ENCODE assay signal across 8 cellular contexts in the genomic region with DNA sequence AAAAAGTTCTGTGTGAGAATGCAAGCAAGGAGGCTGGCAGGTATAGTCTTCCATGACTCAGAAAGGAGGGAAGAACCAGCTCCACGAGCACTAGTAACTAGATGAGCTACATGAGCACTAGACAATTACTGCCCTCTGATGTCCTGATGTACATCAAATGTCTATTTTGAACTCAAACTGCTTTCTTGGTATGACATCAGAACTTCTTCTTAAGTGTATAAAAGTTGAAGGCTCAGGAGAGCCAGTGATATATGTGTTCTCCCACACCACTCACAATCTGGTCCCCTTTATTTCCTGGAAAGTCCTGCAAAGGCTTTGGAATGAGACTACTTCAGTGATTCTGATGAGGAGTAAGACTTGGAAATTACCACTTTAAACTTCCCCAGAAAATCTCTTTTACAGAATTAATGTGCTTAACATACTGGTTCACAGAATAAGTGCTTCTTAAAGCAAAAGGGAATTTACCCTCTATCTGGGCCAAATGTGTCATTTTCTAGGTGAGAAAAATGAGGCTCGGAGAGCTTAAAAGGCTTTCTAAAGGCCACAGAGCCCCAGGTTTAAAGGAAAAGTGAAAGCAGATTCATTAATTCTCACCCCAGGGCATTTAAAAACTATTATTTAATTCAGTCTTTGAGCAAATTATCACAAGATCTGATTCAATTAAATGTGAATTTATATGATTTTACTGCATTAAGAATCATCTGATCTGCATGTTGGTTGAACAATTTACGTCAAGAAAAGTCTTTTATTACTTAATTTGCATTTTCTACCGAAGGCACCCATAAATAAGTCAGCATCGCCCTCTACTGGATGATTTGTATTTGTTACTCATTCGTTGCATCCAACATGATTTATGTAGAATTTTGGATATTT. TPM values are rescaled to one million over a fixed set of nuclear protein-coding genes. Genes with fewer than 3 reads are reported as not detected.
DNase-seq lines count a peak whose midpoint lies in the region; ATAC-seq and TF ChIP-seq lines count a peak whose summit lies in the region.

No MANE protein-coding gene starts in this region.

- H3K27ac ChIP-seq in KOPT-K1 (ENCODE audit: low read depth, low read length, poor library complexity, severe bottlenecking): peak overlapping the region; percentile 43

- no peaks in the 10 kb centered on the region for H3K27me3 Mint-ChIP-seq in stimulated activated naive CD8-positive, alpha-beta T cell treated with anti-CD3 and anti-CD28 coated beads, Interleukin-15, amount 100 ng/mL, for 72 hours

- TF ChIP-seq CTCF in cardiac fibroblast (IDR thresholded peaks at IDR 0.05; ENCODE audit: low read depth, low read length): peak; percentile 38

- H3K9me3 Mint-ChIP-seq in stimulated activated naive CD8-positive, alpha-beta T cell treated with anti-CD3 and anti-CD28 coated beads, Interleukin-15, amount 100 ng/mL, for 72 hours: peaks cover 0 to 6% of the 10 kb centered on the region in 2 donors

- intact Hi-C loops in left colon (cut with DNase I, micrococcal nuclease): loop anchor here in 1 of 2 donors (2.0 kb wide), 2 partner anchors 119 to 219 kb away; no protein-coding TSS in a partner anchor

- ATAC-seq in GM21423 (IDR thresholded peaks at IDR 0.05; ENCODE audit: unreplicated experiment) (peak; percentile 46), left colon (peak; percentile 51)
- ATAC-seq in stimulated activated naive CD8-positive, alpha-beta T cell treated with anti-CD3 and anti-CD28 coated beads, Interleukin-15, amount 100 ng/mL, for 72 hours: peak; percentile 85

- peak overlapping the region; percentile 71 to 79 for H3K4me3 Mint-ChIP-seq in stimulated activated naive CD8-positive, alpha-beta T cell treated with anti-CD3 and anti-CD28 coated beads, Interleukin-15, amount 100 ng/mL, for 72 hours

- no peaks in the 10 kb centered on the region for H3K36me3 ChIP-seq in KOPT-K1 (ENCODE audit: insufficient read depth, low read length)

- no peaks in the 10 kb centered on the region for H3K9me3 ChIP-seq in KOPT-K1 (ENCODE audit: insufficient read depth, low read length, poor library complexity, severe bottlenecking)

- peaks cover 19% of the 10 kb centered on the region for H3K4me1 Mint-ChIP-seq in stimulated activated naive CD8-positive, alpha-beta T cell treated with anti-CD3 and anti-CD28 coated beads, Interleukin-15, amount 100 ng/mL, for 72 hours

- H3K4me3 ChIP-seq in cardiac fibroblast (replicated peaks in 1 of 2; ENCODE audit: low read depth in 2 of 2, low read length in 2 of 2): peak overlapping the region; percentile 21 to 34

- DNase-seq in EH (ENCODE audit: low read depth): peak; percentile 69
- DNase-seq in OCI-M2 (lab: John Stamatoyannopoulos, UW; ENCODE audit: unreplicated experiment): peak; percentile 58
- peak; percentile 83 to 85 for DNase-seq in cardiac fibroblast (ENCODE audit: low read depth in 2 of 2)
- no peak for DNase-seq in left colon
- peak in 1 of 2 donors; percentile 29 for DNase-seq in stimulated activated naive CD8-positive, alpha-beta T cell treated with anti-CD3 and anti-CD28 coated beads, Interleukin-15, amount 100 ng/mL, for 72 hours
- no peak for DNase-seq in mesenteric fat pad (ENCODE audit: low spot score)

- peak overlapping the region; percentile 92 for H3K27ac Mint-ChIP-seq in stimulated activated naive CD8-positive, alpha-beta T cell treated with anti-CD3 and anti-CD28 coated beads, Interleukin-15, amount 100 ng/mL, for 72 hours

RNA-seq across cellular contexts. Expression of gene DHRS7, which starts 18.8 kb away (rescaled TPM):
- total RNA-seq in left colon: 10 to 100 TPM; 80.8 to 90.9 TPM
- 47.9 TPM for total RNA-seq in mesenteric fat pad

Comparison
In these comparisons a context has a peak if more than half of its experiments do, and no peak if none do; other contexts are left out.
1. DNase-seq: peak in EH (single experiment), OCI-M2 (single experiment) and cardiac fibroblast (2 of 2); none in left colon (0 of 2) and mesenteric fat pad (single experiment).
2. Peak in every context shown above with its lines, with median percentiles within 50 percentile points of each other: ATAC-seq.